ENCODE assay signal across 22 cellular contexts in genomic region chr20:3032624-3033023, GRCh38. TPM values are rescaled to one million over a fixed set of nuclear protein-coding genes. Genes with fewer than 3 reads are reported as not detected.
A peak's percentile ranks its signal among the peaks of the same experiment; 100 is the strongest.
DNase-seq lines count a peak whose midpoint lies in the region; ATAC-seq and TF ChIP-seq lines count a peak whose summit lies in the region.
"Had no signal": no experiment of that assay in that cellular context is flagged by ENCODE, and none has a peak within 500 bp of the region (broad histone marks: within the 10 kb centered on the region; RNA-seq: fewer than 3 reads in every experiment).

No MANE protein-coding gene starts in this region.

- no peak overlapping the region for H3K4me3 ChIP-seq in right atrium auricular region
- no peak overlapping the region for H3K4me3 ChIP-seq in aorta (ENCODE audit: low read length in 2 of 2)
- H3K4me3 ChIP-seq: GM12878 had no signal

- peak; percentile 47 for DNase-seq in fibroblast of gingiva (ENCODE audit: low read depth)
- peak; percentile 68 for DNase-seq in right atrium auricular region (ENCODE audit: low spot score)
- DNase-seq in pons (ENCODE audit: low spot score) = peak; percentile 30
- DNase-seq in aorta = no peak
- no peak for DNase-seq in stimulated activated CD4-positive, alpha-beta T cell treated with anti-CD3 and anti-CD28 coated beads, Interleukin-12 subunit alpha, Interleukin-12 subunit beta, amount 100 ng/mL, for 4 hours
- no peak for DNase-seq in stimulated activated CD4-positive, alpha-beta T cell treated with anti-CD3 and anti-CD28 coated beads, Interleukin-2, amount 100 ng/mL, for 24 hours
- DNase-seq in KG1 (lab: John Stamatoyannopoulos, UW) = no peak
- DNase-seq: CD8-positive, alpha-beta memory T cell; DMS53; EL; GOT3; NCI-H1092 treated with DMSO at 0.1 percent for 48 hours; NCI-H146; NCI-H2081; NCI-H2171 treated with DMSO at 0.1 percent for 48 hours; NCI-H446; NCI-H526 treated with DMSO at 0.1 percent for 48 hours had no signal

- H3K4me1 ChIP-seq in right atrium auricular region (no peaks in the 10 kb centered on the region), aorta (ENCODE audit: control insufficient read depth in 1 of 2, insufficient read depth in 2 of 2, low read length in 2 of 2) (no peaks in the 10 kb centered on the region)

- no peaks in the 10 kb centered on the region for H3K9me3 ChIP-seq in right atrium auricular region
- H3K9me3 ChIP-seq in aorta (ENCODE audit: control insufficient read depth, low read length) = no peaks in the 10 kb centered on the region

- no peaks in the 10 kb centered on the region for H3K27me3 ChIP-seq in right atrium auricular region
- H3K27me3 ChIP-seq in aorta (ENCODE audit: control insufficient read depth in 1 of 2, insufficient read depth in 2 of 2, low read length in 1 of 2) = no peaks in the 10 kb centered on the region

- no peak for TF ChIP-seq CTCF in right atrium auricular region (IDR thresholded peaks at IDR 0.05)

- H3K27ac ChIP-seq in right atrium auricular region (no peak overlapping the region), aorta (ENCODE audit: low read depth in 1 of 2, low read length in 2 of 2) (no peak overlapping the region)

- WGBS in aorta, 2 donors = 44 to 51% methylated on average over 8 of the region's 8 CpGs

- peak; percentile 48 for ATAC-seq in aorta (ENCODE audit: low FRiP score)
- ATAC-seq: GM12878, HCT116, Panc1 had no signal

- intact Hi-C loops in aorta (cut with DNase I) = no loop called here

- H3K36me3 ChIP-seq in right atrium auricular region = peaks cover 43% of the 10 kb centered on the region
- peaks cover 0 to 12% of the 10 kb centered on the region in 2 donors for H3K36me3 ChIP-seq in aorta (ENCODE audit: control insufficient read depth in 1 of 2, insufficient read depth in 2 of 2, low read length in 1 of 2)

RNA-seq across cellular contexts. Expression of gene GNRH2, which starts 10.8 kb away (rescaled TPM):
- total RNA-seq in right atrium auricular region (not detected), aorta (under 1 TPM in 1 of 2 donors, not detected in 1; 0.49 TPM)
- polyA plus RNA-seq in aorta = under 1 TPM in 1 of 2 donors, not detected in 1; 0.69 TPM
- total RNA-seq: LHCN-M2 had no signal
- polyA plus RNA-seq: CD8-positive, alpha-beta memory T cell had no signal

RNA-seq across cellular contexts. Expression of gene MRPS26, which starts 13.2 kb away (rescaled TPM):
- total RNA-seq in right atrium auricular region (10 to 100 TPM; 44.7 to 45.4 TPM), aorta (10 to 100 TPM; 19.6 to 23.5 TPM)
- 10 to 100 TPM; 34.8 to 50.5 TPM for polyA plus RNA-seq in aorta

RNA-seq across cellular contexts. Expression of gene OXT, which starts 38.8 kb away (rescaled TPM):
- total RNA-seq in right atrium auricular region (not detected), aorta (not detected)
- 1 to 10 TPM; 2.2 to 6.3 TPM for polyA plus RNA-seq in aorta
- total RNA-seq: A673, GM12878, LHCN-M2 had no signal
- polyA plus RNA-seq: GM12878 had no signal

RNA-seq across cellular contexts. Expression of gene AVP, which starts 51.9 kb away (rescaled TPM):
- total RNA-seq in right atrium auricular region (not detected), aorta (not detected)
- polyA plus RNA-seq in aorta = not detected
- total RNA-seq: A673; CD8-positive, alpha-beta memory T cell; GM12878; LHCN-M2 had no signal
- polyA plus RNA-seq: CD8-positive, alpha-beta memory T cell; GM12878 had no signal

Comparison
In these comparisons a context has a peak if more than half of its experiments do, and no peak if none do; other contexts are left out.
1. DNase-seq: peak in fibroblast of gingiva (single experiment), right atrium auricular region (single experiment) and pons (single experiment); none in aorta (0 of 2), stimulated activated CD4-positive, alpha-beta T cell treated with anti-CD3 and anti-CD28 coated beads, Interleukin-12 subunit alpha, Interleukin-12 subunit beta, amount 100 ng/mL, for 4 hours (single experiment), stimulated activated CD4-positive, alpha-beta T cell treated with anti-CD3 and anti-CD28 coated beads, Interleukin-2, amount 100 ng/mL, for 24 hours (0 of 2) and KG1 (single experiment).